Comparison of ENCODE assay signal across 24 cellular contexts in the genomic region with DNA sequence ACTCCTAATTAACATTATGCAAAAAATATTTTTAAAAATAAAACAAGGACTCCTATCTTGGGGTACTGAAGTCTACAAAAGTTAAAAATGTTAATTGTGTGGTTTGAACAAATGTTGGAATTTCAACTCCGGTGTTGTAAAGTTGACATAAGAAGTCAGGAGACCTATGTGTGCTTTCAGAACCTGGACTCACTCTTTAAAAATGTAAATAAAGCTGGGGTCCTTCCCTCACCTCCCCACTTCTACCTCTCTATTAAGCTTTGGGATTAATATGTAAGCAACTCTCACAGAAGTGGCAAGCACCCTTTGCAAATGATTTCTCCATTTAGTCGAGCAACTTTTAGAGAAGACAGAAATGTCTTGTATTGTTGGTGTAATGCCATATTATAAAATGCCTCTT. TPM values are rescaled to one million over a fixed set of nuclear protein-coding genes. Genes with fewer than 3 reads are reported as not detected.
DNase-seq lines count a peak whose midpoint lies in the region; ATAC-seq, FAIRE-seq and TF ChIP-seq lines count a peak whose summit lies in the region.
"Had no signal": no experiment of that assay in that cellular context is flagged by ENCODE, and none has a peak within 500 bp of the region (broad histone marks: within the 10 kb centered on the region; RNA-seq: fewer than 3 reads in every experiment).

No MANE protein-coding gene starts in this region.

- intact Hi-C loops in IMR-90 (cut with micrococcal nuclease), result no loop called here

- H2BK5ac ChIP-seq in IMR-90 (ENCODE audit: low read depth, low read length, poor library complexity, severe bottlenecking), result no peak overlapping the region

- peak overlapping the region; percentile 42 for H3K27ac Mint-ChIP-seq in osteocyte (ENCODE audit: unreplicated experiment)
- H3K27ac Mint-ChIP-seq: CD4-positive, alpha-beta memory T cell had no signal

- no TSS peak for BruUV-seq in IMR-90 (replicated peaks; lab: Mats Ljungman, UMichigan)

- H3K9ac ChIP-seq in IMR-90 (ENCODE audit: low read depth, low read length), result no peak overlapping the region
- H3K9ac ChIP-seq: BLaER1 treated with 17β-estradiol and CSF1 and Interleukin-3, amounts not matched to agents 10 nM and 100 nM had no signal

- WGBS in IMR-90 (ENCODE audit: extremely low coverage in 2 of 2, insufficient read length in 1 of 2), 2 experiments, result no CpG with 5 or more reads among the region's 2 CpGs

- H3K4me1 ChIP-seq in IMR-90 (ENCODE audit: control insufficient read depth, insufficient read depth, low read length), result peaks cover 6% of the 10 kb centered on the region
- H3K4me1 ChIP-seq: A549, SJSA1 had no signal

- H3K18ac ChIP-seq in IMR-90 (ENCODE audit: low read depth, low read length), result no peak overlapping the region

- DNase-seq in IMR-90, result peak; percentile 15
- no peak for DNase-seq in WERI-Rb-1
- DNase-seq in osteocyte (ENCODE audit: extremely low spot score, unreplicated experiment), result no peak
- DNase-seq in HPDE6-E6E7 (ENCODE audit: extremely low spot score), result no peak
- DNase-seq in GM13977 (ENCODE audit: low spot score), result no peak
- no peak for DNase-seq in stimulated activated naive CD4-positive, alpha-beta T cell (lab: John Stamatoyannopoulos, UW)
- DNase-seq: AML-193; CD4-positive, alpha-beta memory T cell; COR-L47; DMS53; HCEC 1CT; Kasumi-1; NCI-H1092 treated with DMSO at 0.1 percent for 48 hours; NCI-H1436; NCI-H187; NCI-H446 treated with DMSO at 0.1 percent for 48 hours; NCI-H526 treated with DMSO at 0.1 percent for 48 hours; Right ventricle myocardium superior; RPMI8226 had no signal

- no peak overlapping the region for H3K56ac ChIP-seq in IMR-90 (ENCODE audit: extremely low read depth, insufficient read depth, low read length)

- no peak overlapping the region for H4K5ac ChIP-seq in IMR-90 (ENCODE audit: low read depth, low read length)

- no peak overlapping the region for H2AFZ ChIP-seq in IMR-90 (replicated peaks; ENCODE audit: low read length, poor library complexity)

- H3K4ac ChIP-seq in IMR-90 (ENCODE audit: low read depth, low read length), result no peak overlapping the region

- H2AK9ac ChIP-seq in IMR-90 (replicated peaks; ENCODE audit: low read depth, low read length, poor library complexity), result no peak overlapping the region

- no peak overlapping the region for H2BK15ac ChIP-seq in IMR-90 (ENCODE audit: low read depth, low read length)

- H3K36me3 ChIP-seq in IMR-90 (ENCODE audit: control insufficient read depth, insufficient read depth, low read length), result peaks cover 30% of the 10 kb centered on the region
- H3K36me3 ChIP-seq in WERI-Rb-1, result peaks cover 99% of the 10 kb centered on the region
- H3K36me3 ChIP-seq: BLaER1 treated with 17β-estradiol and CSF1 and Interleukin-3, amounts not matched to agents 10 nM and 100 nM had no signal

- H3K36me3 Mint-ChIP-seq in osteocyte (ENCODE audit: unreplicated experiment), result peaks cover 60% of the 10 kb centered on the region
- H3K36me3 Mint-ChIP-seq: CD4-positive, alpha-beta memory T cell had no signal

- no peak overlapping the region for H4K91ac ChIP-seq in IMR-90 (ENCODE audit: insufficient read depth, low read depth, low read length)

- H4K20me1 ChIP-seq in IMR-90 (ENCODE audit: insufficient read depth, low read length), result peaks cover 19% of the 10 kb centered on the region; the same call in 1 of the 2 replicates
- H4K20me1 ChIP-seq: BLaER1 treated with 17β-estradiol and CSF1 and Interleukin-3, amounts not matched to agents 10 nM and 100 nM had no signal

- H3K4me3 ChIP-seq in IMR-90 (ENCODE audit: insufficient read depth, low read depth, low read length) (no peak overlapping the region), WERI-Rb-1 (ENCODE audit: low read depth, low read length) (no peak overlapping the region)
- H3K4me3 ChIP-seq: A549; BLaER1 treated with 17β-estradiol and CSF1 and Interleukin-3, amounts not matched to agents 10 nM and 100 nM; SJSA1 had no signal

- no peak overlapping the region for H2BK20ac ChIP-seq in IMR-90 (ENCODE audit: low read depth, low read length)

- dilution Hi-C loops in IMR-90 (cut with HindIII; ENCODE audit: low sequenced_read_pairs, unreplicated experiment), result no loop called here

- peak; percentile 92 for FAIRE-seq in islet of Langerhans (lab: Jason Lieb, UNC)
- FAIRE-seq: A549, H1 had no signal

- no peak overlapping the region for H3K4me2 ChIP-seq in IMR-90 (ENCODE audit: low read depth, low read length)
- H3K4me2 ChIP-seq: A549; BLaER1 treated with 17β-estradiol and CSF1 and Interleukin-3, amounts not matched to agents 10 nM and 100 nM had no signal

- no peaks in the 10 kb centered on the region for H3K9me3 Mint-ChIP-seq in osteocyte (ENCODE audit: unreplicated experiment)

- no peak overlapping the region for H3K4me3 Mint-ChIP-seq in osteocyte (ENCODE audit: unreplicated experiment)
- H3K4me3 Mint-ChIP-seq: CD4-positive, alpha-beta memory T cell had no signal

- POLR2A ChIA-PET in IMR-90 (lab: Charles Lee; ENCODE audit: unreplicated experiment), result no interaction called here

- H3K4me1 Mint-ChIP-seq in osteocyte (ENCODE audit: unreplicated experiment), result peaks cover 61% of the 10 kb centered on the region
- H3K4me1 Mint-ChIP-seq: CD4-positive, alpha-beta memory T cell had no signal

- in situ Hi-C loops in IMR-90 (cut with MboI; ENCODE audit: low sequenced_read_pairs) (no loop called here), GM13977 (cut with MboI; ENCODE audit: low pct_unique_long_range_greater_than_20kb, low sequenced_read_pairs, unreplicated experiment) (no loop called here)

- no peaks in the 10 kb centered on the region for H3K27me3 Mint-ChIP-seq in osteocyte (ENCODE audit: unreplicated experiment)

- TF ChIP-seq RAD21 in IMR-90 (IDR thresholded peaks at IDR 0.05; ENCODE audit: low read length), result no peak

- H3K27ac ChIP-seq in IMR-90 (ENCODE audit: insufficient read depth, low read length) (no peak overlapping the region), WERI-Rb-1 (peak overlapping the region; percentile 95)
- H3K27ac ChIP-seq: A549; BLaER1 treated with 17β-estradiol and CSF1 and Interleukin-3, amounts not matched to agents 10 nM and 100 nM; SJSA1 had no signal

- no peak overlapping the region for H3K23ac ChIP-seq in IMR-90 (ENCODE audit: low read depth, low read length)

- no peak overlapping the region for H3K14ac ChIP-seq in IMR-90 (replicated peaks; ENCODE audit: low read depth, low read length)

- H3K9me3 ChIP-seq in IMR-90 (ENCODE audit: control insufficient read depth, insufficient read depth, low read length), result no peaks in the 10 kb centered on the region
- H3K9me3 ChIP-seq in WERI-Rb-1 (ENCODE audit: severe bottlenecking), result no peaks in the 10 kb centered on the region
- H3K9me3 ChIP-seq: A549; BLaER1 treated with 17β-estradiol and CSF1 and Interleukin-3, amounts not matched to agents 10 nM and 100 nM; SJSA1 had no signal

- H3K79me1 ChIP-seq in IMR-90 (ENCODE audit: low read depth in 1 of 2, low read length in 2 of 2), result peaks cover 21 to 58% of the 10 kb centered on the region in 2 experiments

- H2AK5ac ChIP-seq in IMR-90 (ENCODE audit: low read depth, low read length), result no peak overlapping the region

- no peak overlapping the region for H4K8ac ChIP-seq in IMR-90 (ENCODE audit: low read depth in 2 of 2, low read length in 2 of 2)

- CTCF ChIA-PET in IMR-90 (lab: Yijun Ruan, JAX), result no interaction called here

- peaks cover 4% of the 10 kb centered on the region; the same call in 1 of the 2 replicates for H3K9me1 ChIP-seq in IMR-90 (ENCODE audit: insufficient read depth, low read length)

- TF ChIP-seq POLR2A in IMR-90 (IDR thresholded peaks at IDR 0.05; ENCODE audit: low read depth, low read length), result no peak

- no peak overlapping the region for H2BK120ac ChIP-seq in IMR-90 (ENCODE audit: low read depth, low read length)

- ATAC-seq in IMR-90 (ENCODE audit: low read depth), result no peak
- ATAC-seq: A549 had no signal

- no peak for TF ChIP-seq CTCF in IMR-90 (conservative IDR thresholded peaks at IDR 0.05; ENCODE audit: low read depth, low read length)
- no peak for TF ChIP-seq CTCF in WERI-Rb-1 (IDR thresholded peaks at IDR 0.05; ENCODE audit: low read depth, low read length)
- no peak for TF ChIP-seq CTCF in osteocyte (IDR thresholded peaks at IDR 0.05)
- no peak for TF ChIP-seq CTCF in GM13977 (IDR thresholded peaks at IDR 0.05; ENCODE audit: extremely low read depth, insufficient read depth, missing control alignments)

- H3K27me3 ChIP-seq in IMR-90 (ENCODE audit: control insufficient read depth, insufficient read depth, low read length) (no peaks in the 10 kb centered on the region), WERI-Rb-1 (ENCODE audit: insufficient read depth, low read depth, severe bottlenecking) (no peaks in the 10 kb centered on the region)
- H3K27me3 ChIP-seq: SJSA1 had no signal

TF ChIP-seq in IMR-90, 13 proteins besides CTCF, POLR2A, EP300 and RAD21 (continues in another document):
- no peak for TF ChIP-seq SMC3 (IDR thresholded peaks at IDR 0.05; ENCODE audit: low read depth, low read length)
- TF ChIP-seq MXI1 (IDR thresholded peaks at IDR 0.05; ENCODE audit: borderline replicate concordance, low read depth, low read length), result no peak
- TF ChIP-seq, protein P1, sequence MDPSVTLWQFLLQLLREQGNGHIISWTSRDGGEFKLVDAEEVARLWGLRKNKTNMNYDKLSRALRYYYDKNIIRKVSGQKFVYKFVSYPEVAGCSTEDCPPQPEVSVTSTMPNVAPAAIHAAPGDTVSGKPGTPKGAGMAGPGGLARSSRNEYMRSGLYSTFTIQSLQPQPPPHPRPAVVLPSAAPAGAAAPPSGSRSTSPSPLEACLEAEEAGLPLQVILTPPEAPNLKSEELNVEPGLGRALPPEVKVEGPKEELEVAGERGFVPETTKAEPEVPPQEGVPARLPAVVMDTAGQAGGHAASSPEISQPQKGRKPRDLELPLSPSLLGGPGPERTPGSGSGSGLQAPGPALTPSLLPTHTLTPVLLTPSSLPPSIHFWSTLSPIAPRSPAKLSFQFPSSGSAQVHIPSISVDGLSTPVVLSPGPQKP (IDR thresholded peaks at IDR 0.05; ENCODE audit: borderline replicate concordance, low read depth, low read length), result no peak
- TF ChIP-seq RFX5 (IDR thresholded peaks at IDR 0.05; ENCODE audit: low read depth, low read length), result no peak
- TF ChIP-seq MAZ (IDR thresholded peaks at IDR 0.05; ENCODE audit: borderline replicate concordance, low read depth, low read length), result no peak
- TF ChIP-seq CHD1 (IDR thresholded peaks at IDR 0.05; ENCODE audit: low read depth, low read length), result no peak
- no peak for TF ChIP-seq BHLHE40 (IDR thresholded peaks at IDR 0.05; ENCODE audit: low read depth, low read length)

RNA-seq across cellular contexts. Expression of a gene that starts 11.9 kb away (rescaled TPM):
- 50.3 and 71.3 TPM in 2 replicates for total RNA-seq in IMR-90 (2012; rRNA removed)
- 59.9 and 70.1 TPM in 2 replicates for polyA plus RNA-seq in IMR-90 (2012; rRNA removed)
- 41.7 and 74.2 TPM in 2 replicates for polyA plus RNA-seq in IMR-90 (2012; cell fraction: cytosol; rRNA removed)
- 69.5 and 106 TPM in 2 replicates for polyA plus RNA-seq in IMR-90 (2012; cell fraction: nucleus; rRNA removed; ENCODE audit: low replicate concordance)
- 79.9 and 82.8 TPM in 2 replicates for total RNA-seq in osteocyte
- total RNA-seq: CD4-positive, alpha-beta memory T cell had no signal
- polyA plus RNA-seq: CD4-positive, alpha-beta memory T cell had no signal
